18 cellular contexts compared by ENCODE assay signal in genomic region chr9:37956423-37956820, GRCh38.
"Had no signal": no experiment of that assay in that cellular context is flagged by ENCODE, and none has a peak within 500 bp of the region (broad histone marks: within the 10 kb centered on the region; RNA-seq: fewer than 3 reads in every experiment).

No MANE protein-coding gene starts in this region.

- H3K9ac ChIP-seq: parathyroid adenoma had no signal

- ATAC-seq: activated CD8-positive, alpha-beta memory T cell treated with anti-CD3 and anti-CD28 coated beads, Interleukin-2, amount 10 ng/mL, durations not matched to agents 7 days and 5 days; left lung had no signal

- H2AFZ ChIP-seq: parathyroid adenoma had no signal

- H3K4me3 ChIP-seq: left lung, tibial nerve, uterus had no signal

- H3K36me3 ChIP-seq: uterus had no signal

- H3K9me3 ChIP-seq: left lung, tibial nerve, uterus had no signal

- H3K27me3 ChIP-seq: left lung, tibial nerve, uterus had no signal

- H3K9me3 Mint-ChIP-seq: activated CD4-positive, alpha-beta memory T cell treated with anti-CD3 and anti-CD28 coated beads, Interleukin-2, amount 10 ng/mL, durations not matched to agents 7 days and 5 days; activated naive CD8-positive, alpha-beta T cell treated with anti-CD3 and anti-CD28 coated beads for 36 hours had no signal

- H3K4me3 Mint-ChIP-seq: activated CD4-positive, alpha-beta memory T cell treated with anti-CD3 and anti-CD28 coated beads, Interleukin-2, amount 10 ng/mL, durations not matched to agents 7 days and 5 days; activated CD8-positive, alpha-beta memory T cell treated with anti-CD3 and anti-CD28 coated beads, Interleukin-2, amount 10 ng/mL, durations not matched to agents 7 days and 5 days; activated naive CD8-positive, alpha-beta T cell treated with anti-CD3 and anti-CD28 coated beads for 36 hours had no signal

- H3K27ac Mint-ChIP-seq: activated CD4-positive, alpha-beta memory T cell treated with anti-CD3 and anti-CD28 coated beads, Interleukin-2, amount 10 ng/mL, durations not matched to agents 7 days and 5 days; activated CD8-positive, alpha-beta memory T cell treated with anti-CD3 and anti-CD28 coated beads, Interleukin-2, amount 10 ng/mL, durations not matched to agents 7 days and 5 days; activated naive CD8-positive, alpha-beta T cell treated with anti-CD3 and anti-CD28 coated beads for 36 hours had no signal

- DNase-seq: activated CD4-positive, alpha-beta memory T cell treated with anti-CD3 and anti-CD28 coated beads, Interleukin-2, amount 10 ng/mL, durations not matched to agents 7 days and 5 days; activated CD4-positive, alpha-beta T cell treated with anti-CD3 and anti-CD28 coated beads for 48 hours; activated CD4-positive, CD25-positive, alpha-beta regulatory T cell; activated CD8-positive, alpha-beta memory T cell treated with anti-CD3 and anti-CD28 coated beads, Interleukin-2, amount 10 ng/mL, durations not matched to agents 7 days and 5 days; activated naive CD4-positive, alpha-beta T cell; activated naive CD8-positive, alpha-beta T cell treated with anti-CD3 and anti-CD28 coated beads for 36 hours; amniotic stem cell; foreskin fibroblast; left lung; stimulated activated CD4-positive, alpha-beta T cell treated with anti-CD3 and anti-CD28 coated beads, Interleukin-12 subunit alpha, Interleukin-12 subunit beta, amount 100 ng/mL, for 4 hours; stimulated activated CD4-positive, alpha-beta T cell treated with anti-CD3 and anti-CD28 coated beads, Interleukin-1b, Interleukin-23, amount 100 ng/mL, for 48 hours; stimulated activated CD8-positive, alpha-beta memory T cell treated with anti-CD3 and anti-CD28 coated beads, Interleukin-4, amount 100 ng/mL, for 48 hours; stimulated activated naive CD4-positive, alpha-beta T cell treated with Interleukin-2 at 50 U/mL for 16 hours; T-helper 1 cell; T1000; uterus had no signal

- H3K27ac ChIP-seq: left lung, parathyroid adenoma, tibial nerve, uterus had no signal

- H3K36me3 Mint-ChIP-seq: activated CD8-positive, alpha-beta memory T cell treated with anti-CD3 and anti-CD28 coated beads, Interleukin-2, amount 10 ng/mL, durations not matched to agents 7 days and 5 days; activated naive CD8-positive, alpha-beta T cell treated with anti-CD3 and anti-CD28 coated beads for 36 hours had no signal

- H3K4me1 ChIP-seq: parathyroid adenoma had no signal

- H3K27me3 Mint-ChIP-seq: activated CD4-positive, alpha-beta memory T cell treated with anti-CD3 and anti-CD28 coated beads, Interleukin-2, amount 10 ng/mL, durations not matched to agents 7 days and 5 days; activated CD8-positive, alpha-beta memory T cell treated with anti-CD3 and anti-CD28 coated beads, Interleukin-2, amount 10 ng/mL, durations not matched to agents 7 days and 5 days; activated naive CD8-positive, alpha-beta T cell treated with anti-CD3 and anti-CD28 coated beads for 36 hours had no signal
